Comparison of ENCODE assay signal across 14 cellular contexts in genomic region chr17:12024332-12024731, GRCh38. TPM values are rescaled to one million over a fixed set of nuclear protein-coding genes. Genes with fewer than 3 reads are reported as not detected.
DNase-seq lines count a peak whose midpoint lies in the region; ATAC-seq and TF ChIP-seq lines count a peak whose summit lies in the region.
"Had no signal": no experiment of that assay in that cellular context is flagged by ENCODE, and none has a peak within 500 bp of the region (broad histone marks: within the 10 kb centered on the region; RNA-seq: fewer than 3 reads in every experiment).

No MANE protein-coding gene starts in this region.

- peak; percentile 16; the same call in 1 of the 2 replicates for ATAC-seq in HCT116
- peak; percentile 65 for ATAC-seq in foreskin keratinocyte
- no peak for ATAC-seq in HG03565 (IDR thresholded peaks at IDR 0.05; ENCODE audit: unreplicated experiment)
- ATAC-seq in stimulated activated naive B cell treated with anti-CD40 and anti-IgM and Interleukin-4, amounts not matched to agents 10 μg/mL and 1 μg/mL and 100 μg/mL, for 72 hours (replicated peaks), result no peak

- peaks cover 5% of the 10 kb centered on the region; the same call in 1 of the 2 replicates for H4K20me1 ChIP-seq in HCT116 (ENCODE audit: insufficient read depth)

- H3K4me1 Mint-ChIP-seq in stimulated activated naive B cell treated with anti-CD40 and anti-IgM and Interleukin-4, amounts not matched to agents 10 μg/mL and 1 μg/mL and 100 μg/mL, for 72 hours, result peaks cover 30 to 64% of the 10 kb centered on the region in 2 donors

- no peak for TF ChIP-seq POLR2A in HCT116 (IDR thresholded peaks at IDR 0.05; ENCODE audit: borderline replicate concordance, extremely low read depth, insufficient read depth, insufficient read length)

- intact Hi-C loops in HCT116 (cut with micrococcal nuclease), result no loop called here
- intact Hi-C loops in cardiac septum (cut with DNase I), result no loop called here

- TF ChIP-seq CTCF in HCT116 (IDR thresholded peaks at IDR 0.05 in 2 of 3, conservative IDR thresholded peaks at IDR 0.05 in 1 of 3; ENCODE audit: borderline replicate concordance in 1 of 3, insufficient read depth in 1 of 3, low read depth in 2 of 3, low read length in 2 of 3), result no peak
- TF ChIP-seq CTCF in foreskin keratinocyte (conservative IDR thresholded peaks at IDR 0.05), result no peak

- peaks cover 5 to 9% of the 10 kb centered on the region in 2 donors for H3K36me3 Mint-ChIP-seq in stimulated activated naive B cell treated with anti-CD40 and anti-IgM and Interleukin-4, amounts not matched to agents 10 μg/mL and 1 μg/mL and 100 μg/mL, for 72 hours

- POLR2A ChIA-PET in HCT116 (lab: Charles Lee), result interaction anchor here (1.4 to 1.7 kb wide), 2 partner anchors 10 to 27 kb away, joined by 4 to 5 read pairs; partner anchors contain the start of gene ZNF18

- no peaks in the 10 kb centered on the region for H3K27me3 ChIP-seq in HCT116 (ENCODE audit: insufficient read depth, low read length)
- H3K27me3 ChIP-seq in adipocyte (replicated peaks; ENCODE audit: control insufficient read depth, insufficient read depth, low read length), result no peaks in the 10 kb centered on the region
- H3K27me3 ChIP-seq in foreskin keratinocyte, result no peaks in the 10 kb centered on the region

- H3K4me3 ChIP-seq in HCT116 (replicated peaks in 1 of 2; ENCODE audit: low read depth in 1 of 2, low read length in 2 of 2) (peak overlapping the region in 1 of 2 experiments; percentile 36; a peak in 3 of 4 replicates), adipocyte (ENCODE audit: low read length) (no peak overlapping the region)
- H3K4me3 ChIP-seq: lower lobe of right lung had no signal

- H3K9me3 ChIP-seq in HCT116 (ENCODE audit: control insufficient read depth in 1 of 2, insufficient read depth in 1 of 2, low read depth in 1 of 2, low read length in 2 of 2) (no peaks in the 10 kb centered on the region), adipocyte (ENCODE audit: control insufficient read depth, low read length) (no peaks in the 10 kb centered on the region)
- H3K9me3 ChIP-seq: lower lobe of right lung, neutrophil had no signal

- no peak overlapping the region for H3K4me3 Mint-ChIP-seq in stimulated activated naive B cell treated with anti-CD40 and anti-IgM and Interleukin-4, amounts not matched to agents 10 μg/mL and 1 μg/mL and 100 μg/mL, for 72 hours
- H3K4me3 Mint-ChIP-seq: T-helper 2 cell treated with Interferon-gamma antibody and Interleukin-4, amounts not matched to agents 5 μg/mL and 100 μg/mL, for 36 hours had no signal

- RAD21 ChIA-PET in HCT116 (lab: Charles Lee; ENCODE audit: low non-redundant PET in 1 of 2, low total read pairs in 2 of 2, uncharacterized antibody in 2 of 2, unreplicated experiment in 2 of 2), result no interaction called here

- no peaks in the 10 kb centered on the region for H3K9me2 ChIP-seq in HCT116 (ENCODE audit: insufficient read depth)

- TF ChIP-seq RAD21 in HCT116 (IDR thresholded peaks at IDR 0.05; ENCODE audit: low read depth), result no peak

- no peak overlapping the region for H2AFZ ChIP-seq in HCT116 (ENCODE audit: low read depth, low read length, poor library complexity, severe bottlenecking)

- DNase-seq in A172 (ENCODE audit: low spot score) (peak; percentile 70), HCT116 (ENCODE audit: low read depth, low spot score) (peak; percentile 68), adipocyte (ENCODE audit: low read depth) (peak; percentile 23), foreskin keratinocyte (peak; percentile 89 to 94), cardiac septum (ENCODE audit: low spot score) (no peak), inferior parietal cortex (ENCODE audit: extremely low spot score) (no peak)
- DNase-seq in stimulated activated naive B cell treated with anti-CD40 and anti-IgM and Interleukin-4, amounts not matched to agents 10 μg/mL and 1 μg/mL and 100 μg/mL, for 72 hours, result no peak
- DNase-seq: activated CD4-positive, alpha-beta T cell treated with anti-CD3 and anti-CD28 coated beads, Interleukin-2, amount 50 U/mL, for 48 hours; KBM-7; lower lobe of right lung; stimulated activated CD8-positive, alpha-beta memory T cell treated with anti-CD3 and anti-CD28 coated beads, Interleukin-4, amount 100 ng/mL, for 48 hours had no signal

- H3K9ac ChIP-seq in HCT116 (ENCODE audit: low read length) (peak overlapping the region; percentile 8), adipocyte (ENCODE audit: low read length) (no peak overlapping the region)

- no peaks in the 10 kb centered on the region for H3K9me3 Mint-ChIP-seq in stimulated activated naive B cell treated with anti-CD40 and anti-IgM and Interleukin-4, amounts not matched to agents 10 μg/mL and 1 μg/mL and 100 μg/mL, for 72 hours
- H3K9me3 Mint-ChIP-seq: T-helper 2 cell treated with Interferon-gamma antibody and Interleukin-4, amounts not matched to agents 5 μg/mL and 100 μg/mL, for 36 hours had no signal

- H3K27me3 Mint-ChIP-seq in stimulated activated naive B cell treated with anti-CD40 and anti-IgM and Interleukin-4, amounts not matched to agents 10 μg/mL and 1 μg/mL and 100 μg/mL, for 72 hours, result peaks cover 0 to 4% of the 10 kb centered on the region in 2 donors

- H3K4me1 ChIP-seq in HCT116 (ENCODE audit: control insufficient read depth in 1 of 2, insufficient read depth in 2 of 2, low read length in 2 of 2) (peaks cover 33 to 52% of the 10 kb centered on the region in 2 experiments), adipocyte (ENCODE audit: control insufficient read depth, insufficient read depth, low read length) (peaks cover 30% of the 10 kb centered on the region), foreskin keratinocyte (peaks cover 40% of the 10 kb centered on the region)

- peak overlapping the region; percentile 90 for H3K4me2 ChIP-seq in HCT116 (ENCODE audit: low read length)

- peaks cover 82% of the 10 kb centered on the region for H3K79me2 ChIP-seq in HCT116 (ENCODE audit: insufficient read depth, low read length)

- CTCF ChIA-PET in HCT116 (lab: Charles Lee), result no interaction called here

- peaks cover 0 to 4% of the 10 kb centered on the region in 2 experiments; a peak in 1 of 4 replicates for H3K36me3 ChIP-seq in HCT116 (ENCODE audit: control insufficient read depth in 1 of 2, insufficient read depth in 2 of 2, low read length in 2 of 2)
- no peaks in the 10 kb centered on the region for H3K36me3 ChIP-seq in adipocyte (ENCODE audit: control insufficient read depth, insufficient read depth, low read length, severe bottlenecking)
- H3K36me3 ChIP-seq: lower lobe of right lung, neutrophil had no signal

- no TSS peak for BruUV-seq in HCT116 (replicated peaks; lab: Mats Ljungman, UMichigan)

- no peak overlapping the region for H3K27ac Mint-ChIP-seq in stimulated activated naive B cell treated with anti-CD40 and anti-IgM and Interleukin-4, amounts not matched to agents 10 μg/mL and 1 μg/mL and 100 μg/mL, for 72 hours
- H3K27ac Mint-ChIP-seq: T-helper 2 cell treated with Interferon-gamma antibody and Interleukin-4, amounts not matched to agents 5 μg/mL and 100 μg/mL, for 36 hours had no signal

- H3K27ac ChIP-seq in HCT116 (ENCODE audit: low read depth, low read length), result peak overlapping the region; percentile 66; the same call in 1 of the 2 replicates
- H3K27ac ChIP-seq in foreskin keratinocyte, result peak overlapping the region; percentile 39
- H3K27ac ChIP-seq: lower lobe of right lung, neutrophil had no signal

TF ChIP-seq in HCT116, 20 proteins besides CTCF, POLR2A, EP300 and RAD21 (continues in another document):
- TF ChIP-seq CEBPB (IDR thresholded peaks at IDR 0.05; ENCODE audit: low read depth), result peak; percentile 49; the same call in 1 of the 2 replicates
- TF ChIP-seq SP1 (IDR thresholded peaks at IDR 0.05; ENCODE audit: low read depth), result peak; percentile 61
- TF ChIP-seq POLR2AphosphoS5 (IDR thresholded peaks at IDR 0.05; ENCODE audit: low read depth, low read length), result no peak
- TF ChIP-seq FOSL1 (IDR thresholded peaks at IDR 0.05; ENCODE audit: low read depth), result peak; percentile 86
- TF ChIP-seq EZH2 (IDR thresholded peaks at IDR 0.05), result no peak
- peak; percentile 82 for TF ChIP-seq JUND (IDR thresholded peaks at IDR 0.05)
- no peak for TF ChIP-seq EGR1 (IDR thresholded peaks at IDR 0.05; ENCODE audit: low read depth)
- TF ChIP-seq ZBTB33 (IDR thresholded peaks at IDR 0.05; ENCODE audit: extremely low read depth, insufficient replicate concordance, low read length), result no peak
- TF ChIP-seq ATF3 (IDR thresholded peaks at IDR 0.05), result no peak
- no peak for TF ChIP-seq MAX (IDR thresholded peaks at IDR 0.05)
- TF ChIP-seq ELF1 (IDR thresholded peaks at IDR 0.05; ENCODE audit: borderline replicate concordance, low read depth), result no peak
- no peak for TF ChIP-seq CBX3 (IDR thresholded peaks at IDR 0.05; ENCODE audit: low read depth)

RNA-seq across cellular contexts. Expression of gene MAP2K4, which starts 3.7 kb away (rescaled TPM):
- 49.0 and 62.7 TPM in 2 replicates for total RNA-seq in A172 (2014; rRNA removed; shearing (Covaris generic))
- total RNA-seq in HCT116 (2021; ENCODE audit: unreplicated experiment), result 42.3 TPM
- polyA plus RNA-seq in HCT116 (2012), result 14.4 and 15.0 TPM in 2 replicates
- 28.5 and 30.1 TPM in 2 replicates for total RNA-seq in foreskin keratinocyte
- polyA plus RNA-seq in foreskin keratinocyte, result 10.6 and 14.1 TPM in 2 replicates
- total RNA-seq in cardiac septum, result 32.5 TPM

RNA-seq across cellular contexts. Expression of gene ZNF18, which starts 27.1 kb away (rescaled TPM):
- total RNA-seq in A172 (2014; rRNA removed; shearing (Covaris generic)), result 9.8 and 10.5 TPM in 2 replicates
- total RNA-seq in HCT116 (2021; ENCODE audit: unreplicated experiment) (6.2 TPM), foreskin keratinocyte (6.8 and 8.0 TPM in 2 replicates), cardiac septum (4.3 TPM)
- polyA plus RNA-seq in HCT116 (2012), result 2.1 and 3.5 TPM in 2 replicates
- 4.6 and 4.8 TPM in 2 replicates for polyA plus RNA-seq in foreskin keratinocyte

Comparison
In these comparisons a context has a peak if more than half of its experiments do, and no peak if none do; other contexts are left out.
1. DNase-seq: peak in A172 (single experiment), HCT116 (single experiment), adipocyte (single experiment) and foreskin keratinocyte (2 of 2); none in cardiac septum (single experiment), stimulated activated naive B cell treated with anti-CD40 and anti-IgM and Interleukin-4, amounts not matched to agents 10 μg/mL and 1 μg/mL and 100 μg/mL, for 72 hours (single experiment) and inferior parietal cortex (single experiment).
2. ATAC-seq: peak in HCT116 (single experiment) and foreskin keratinocyte (single experiment); none in HG03565 (single experiment) and stimulated activated naive B cell treated with anti-CD40 and anti-IgM and Interleukin-4, amounts not matched to agents 10 μg/mL and 1 μg/mL and 100 μg/mL, for 72 hours (0 of 2).